20 cellular contexts compared by ENCODE assay signal in genomic region chr6:70707893-70708292, GRCh38. TPM values are rescaled to one million over a fixed set of nuclear protein-coding genes. Genes with fewer than 3 reads are reported as not detected.
A peak's percentile ranks its signal among the peaks of the same experiment; 100 is the strongest.
DNase-seq lines count a peak whose midpoint lies in the region; ATAC-seq, FAIRE-seq and TF ChIP-seq lines count a peak whose summit lies in the region.
"Had no signal": no experiment of that assay in that cellular context is flagged by ENCODE, and none has a peak within 500 bp of the region (broad histone marks: within the 10 kb centered on the region; RNA-seq: fewer than 3 reads in every experiment).

No MANE protein-coding gene starts in this region.

- TF ChIP-seq CTCF in CD8-positive, alpha-beta T cell (IDR thresholded peaks at IDR 0.05): no peak
- TF ChIP-seq CTCF in GM12878 (IDR thresholded peaks at IDR 0.05 in 2 of 3, conservative IDR thresholded peaks at IDR 0.05 in 1 of 3; ENCODE audit: control insufficient read depth in 2 of 3, extremely low read depth in 1 of 3, insufficient read depth in 1 of 3, low read depth in 3 of 3, low read length in 3 of 3) (no peak), mucosa of descending colon (IDR thresholded peaks at IDR 0.05) (no peak), Calu3 (IDR thresholded peaks at IDR 0.05; ENCODE audit: unreplicated experiment) (no peak)

- TF ChIP-seq EP300 in GM12878 (IDR thresholded peaks at IDR 0.05; ENCODE audit: borderline replicate concordance in 1 of 2, control insufficient read depth in 1 of 2, low read depth in 2 of 2, low read length in 2 of 2): no peak

- H2AFZ ChIP-seq in GM12878 (ENCODE audit: control insufficient read depth, low read depth, low read length): no peak overlapping the region

- H3K9ac ChIP-seq in GM12878 (ENCODE audit: control insufficient read depth, insufficient read depth, low read length): no peak overlapping the region
- H3K9ac ChIP-seq: KMS-11 had no signal

- H3K79me2 ChIP-seq in GM12878 (ENCODE audit: control insufficient read depth, insufficient read depth, low read length): no peaks in the 10 kb centered on the region; the same call in 1 of the 2 replicates

- 95% methylated on average over 2 of the region's 2 CpGs for WGBS in GM12878 (ENCODE audit: insufficient coverage, insufficient replicate concordance, low lambda C conversion rate, missing lambda C conversion rate)

- no peaks in the 10 kb centered on the region for H3K9me3 ChIP-seq in CD4-positive, CD25-positive, alpha-beta regulatory T cell (ENCODE audit: control insufficient read depth in 2 of 2, low read length in 2 of 2)
- no peaks in the 10 kb centered on the region for H3K9me3 ChIP-seq in CD8-positive, alpha-beta T cell (ENCODE audit: low read length)
- H3K9me3 ChIP-seq in GM12878 (replicated peaks; ENCODE audit: control insufficient read depth, insufficient read depth, low read length) (no peaks in the 10 kb centered on the region), mucosa of descending colon (no peaks in the 10 kb centered on the region)
- H3K9me3 ChIP-seq: A549, SJSA1 had no signal

- no peak for TF ChIP-seq RAD21 in GM12878 (IDR thresholded peaks at IDR 0.05; ENCODE audit: insufficient read depth, low read depth, low read length)

- ATAC-seq in CD4-positive, CD25-positive, alpha-beta regulatory T cell (ENCODE audit: low read depth in 2 of 2): no peak
- no peak for ATAC-seq in CD8-positive, alpha-beta T cell
- ATAC-seq in GM12878: peak; percentile 16
- ATAC-seq in mucosa of descending colon: peak; percentile 71
- ATAC-seq: A549, Right ventricle myocardium inferior had no signal

- no peak for DNase-seq in CD4-positive, CD25-positive, alpha-beta regulatory T cell
- DNase-seq in CD8-positive, alpha-beta T cell: no peak
- DNase-seq in GM12878 (ENCODE audit: low read depth, low spot score) (no peak), mucosa of descending colon (no peak), cerebellum (ENCODE audit: low spot score) (no peak), Calu3 (no peak)
- DNase-seq in effector CD8-positive, alpha-beta T cell (lab: John Stamatoyannopoulos, UW): no peak
- DNase-seq: DMS153, IMR-90, NCI-H1105, NCI-H1694, NCI-H2081 treated with DMSO at 0.1 percent for 48 hours, NCI-H2171 treated with DMSO at 0.1 percent for 48 hours, NCI-H446 had no signal

- H4K20me1 ChIP-seq in GM12878 (ENCODE audit: control insufficient read depth, insufficient read depth): no peaks in the 10 kb centered on the region

- no peaks in the 10 kb centered on the region for H3K27me3 Mint-ChIP-seq in CD4-positive, CD25-positive, alpha-beta regulatory T cell
- H3K27me3 Mint-ChIP-seq in CD8-positive, alpha-beta T cell (ENCODE audit: low read depth): no peaks in the 10 kb centered on the region
- no peaks in the 10 kb centered on the region for H3K27me3 Mint-ChIP-seq in Calu3 (ENCODE audit: unreplicated experiment)
- H3K27me3 Mint-ChIP-seq: B cell had no signal

- no peak overlapping the region for H3K4me2 ChIP-seq in GM12878 (ENCODE audit: control insufficient read depth, insufficient read depth)
- H3K4me2 ChIP-seq: A549, KMS-11 had no signal

- H3K27ac ChIP-seq in CD4-positive, CD25-positive, alpha-beta regulatory T cell (ENCODE audit: insufficient read depth, low read length, poor library complexity, severe bottlenecking): no peak overlapping the region
- H3K27ac ChIP-seq in CD8-positive, alpha-beta T cell (ENCODE audit: low read depth, low read length): no peak overlapping the region
- no peak overlapping the region for H3K27ac ChIP-seq in GM12878 (ENCODE audit: control insufficient read depth, insufficient read depth)
- H3K27ac ChIP-seq: A549, KMS-11, SJSA1 had no signal

- H3K36me3 ChIP-seq in CD4-positive, CD25-positive, alpha-beta regulatory T cell (ENCODE audit: control insufficient read depth, insufficient read depth, low read length): no peaks in the 10 kb centered on the region
- H3K36me3 ChIP-seq in CD8-positive, alpha-beta T cell (ENCODE audit: insufficient read depth, low read length): no peaks in the 10 kb centered on the region
- H3K36me3 ChIP-seq in GM12878 (ENCODE audit: control insufficient read depth in 2 of 2, insufficient read depth in 2 of 2, low read length in 1 of 2): no peaks in the 10 kb centered on the region
- no peaks in the 10 kb centered on the region for H3K36me3 ChIP-seq in mucosa of descending colon (ENCODE audit: low read depth)
- H3K36me3 ChIP-seq: SJSA1 had no signal

- peaks cover 7% of the 10 kb centered on the region for H3K4me1 ChIP-seq in CD4-positive, CD25-positive, alpha-beta regulatory T cell (ENCODE audit: control insufficient read depth, insufficient read depth, low read length, poor library complexity, severe bottlenecking)
- H3K4me1 ChIP-seq in CD8-positive, alpha-beta T cell (ENCODE audit: insufficient read depth, low read length): peaks cover 5% of the 10 kb centered on the region
- peaks cover 10% of the 10 kb centered on the region; the same call in 1 of the 2 replicates for H3K4me1 ChIP-seq in GM12878 (ENCODE audit: control insufficient read depth, insufficient read depth, low read length)
- H3K4me1 ChIP-seq in mucosa of descending colon (ENCODE audit: low read depth): peaks cover 14% of the 10 kb centered on the region
- H3K4me1 ChIP-seq: SJSA1 had no signal

- no peak for TF ChIP-seq POLR2A in GM12878 (IDR thresholded peaks at IDR 0.05; ENCODE audit: low read depth, low read length)

- FAIRE-seq in GM12878 (lab: Jason Lieb, UNC): no peak
- FAIRE-seq: A549 had no signal

- peaks cover 44 to 73% (median 53%) of the 10 kb centered on the region in 4 donors for H3K4me1 Mint-ChIP-seq in CD4-positive, CD25-positive, alpha-beta regulatory T cell
- peaks cover 40% of the 10 kb centered on the region for H3K4me1 Mint-ChIP-seq in CD8-positive, alpha-beta T cell (ENCODE audit: low read depth)
- peaks cover 31% of the 10 kb centered on the region for H3K4me1 Mint-ChIP-seq in Calu3 (ENCODE audit: low read depth, unreplicated experiment)

- H3K27ac Mint-ChIP-seq in CD4-positive, CD25-positive, alpha-beta regulatory T cell: peak overlapping the region; percentile 17 to 66 (median 57)
- H3K27ac Mint-ChIP-seq in CD8-positive, alpha-beta T cell: peak overlapping the region; percentile 6
- no peak overlapping the region for H3K27ac Mint-ChIP-seq in Calu3 (ENCODE audit: unreplicated experiment)
- H3K27ac Mint-ChIP-seq: B cell, CD14-positive monocyte had no signal

- POLR2A ChIA-PET in CD8-positive, alpha-beta T cell (lab: Charles Lee): interaction anchor here (1.1 to 1.2 kb wide), 3 partner anchors 17 to 248 kb away, joined by 3 read pairs; no protein-coding TSS in a partner anchor
- POLR2A ChIA-PET in GM12878 (lab: Charles Lee): interaction anchor here (1.1 to 1.7 kb wide), 4 partner anchors 10 to 178 kb away, joined by 3 to 4 read pairs (median 4); no protein-coding TSS in a partner anchor

- H3K36me3 Mint-ChIP-seq in CD4-positive, CD25-positive, alpha-beta regulatory T cell: peaks cover 5% of the 10 kb centered on the region
- H3K36me3 Mint-ChIP-seq in CD8-positive, alpha-beta T cell: no peaks in the 10 kb centered on the region
- no peaks in the 10 kb centered on the region for H3K36me3 Mint-ChIP-seq in Calu3 (ENCODE audit: insufficient read depth, unreplicated experiment)

- CTCF ChIA-PET in CD8-positive, alpha-beta T cell (lab: Charles Lee): interaction anchor here (1.3 to 8.5 kb wide), 5 partner anchors 9 to 249 kb away, joined by 4 to 127 read pairs (median 18); partner anchors contain the start of gene B3GAT2
- CTCF ChIA-PET in GM12878 (lab: Yijun Ruan, JAX) (interaction anchor here (1.0 to 7.1 kb wide), 26 partner anchors 8 to 399 kb away, joined by 3 to 225 read pairs (median 8); partner anchors contain the start of gene SMAP1), Calu3 (lab: Charles Lee) (interaction anchor here (1.8 to 2.0 kb wide), 2 partner anchors 176 to 248 kb away, joined by 8 to 9 read pairs; no protein-coding TSS in a partner anchor)

- in situ Hi-C loops in GM12878 (cut with MboI): loop anchor here (5.0 kb wide), 2 partner anchors 179 to 249 kb away; partner anchors contain the start of gene B3GAT2

- SMC1A ChIA-PET in GM12878 (lab: Charles Lee; ENCODE audit: uncharacterized antibody, unreplicated experiment): interaction anchor here (1.0 to 7.3 kb wide), 25 partner anchors 8 to 337 kb away, joined by 3 to 155 read pairs (median 5); partner anchors contain the start of gene B3GAT2

- no peaks in the 10 kb centered on the region for H3K9me3 Mint-ChIP-seq in CD4-positive, CD25-positive, alpha-beta regulatory T cell
- no peaks in the 10 kb centered on the region for H3K9me3 Mint-ChIP-seq in CD8-positive, alpha-beta T cell
- H3K9me3 Mint-ChIP-seq in Calu3 (ENCODE audit: low read depth, unreplicated experiment): no peaks in the 10 kb centered on the region
- H3K9me3 Mint-ChIP-seq: CD14-positive monocyte had no signal

- no peaks in the 10 kb centered on the region for H3K27me3 ChIP-seq in CD4-positive, CD25-positive, alpha-beta regulatory T cell (ENCODE audit: control insufficient read depth, insufficient read depth, low read length)
- H3K27me3 ChIP-seq in CD8-positive, alpha-beta T cell (ENCODE audit: insufficient read depth, low read length): no peaks in the 10 kb centered on the region
- no peaks in the 10 kb centered on the region for H3K27me3 ChIP-seq in GM12878 (replicated peaks in 1 of 2; ENCODE audit: control insufficient read depth in 2 of 2, insufficient read depth in 2 of 2, low read length in 1 of 2)
- H3K27me3 ChIP-seq: SJSA1 had no signal

- H3K4me3 Mint-ChIP-seq in CD4-positive, CD25-positive, alpha-beta regulatory T cell: peak overlapping the region in 1 of 4 donors; percentile 59
- H3K4me3 Mint-ChIP-seq in CD8-positive, alpha-beta T cell: no peak overlapping the region
- no peak overlapping the region for H3K4me3 Mint-ChIP-seq in Calu3 (ENCODE audit: low read depth, unreplicated experiment)
- H3K4me3 Mint-ChIP-seq: B cell, CD14-positive monocyte had no signal

- intact Hi-C loops in CD8-positive, alpha-beta T cell (cut with DNase I, micrococcal nuclease): loop anchor here (2.0 kb wide), 1 partner anchor 305 kb away; no protein-coding TSS in a partner anchor
- intact Hi-C loops in GM12878 (cut with micrococcal nuclease; ENCODE audit: unreplicated experiment): no loop called here
- intact Hi-C loops in mucosa of descending colon (cut with DNase I, micrococcal nuclease): loop anchor here (5.0 to 10.0 kb wide), 3 partner anchors 174 to 247 kb away; partner anchors contain the start of gene B3GAT2 (in 1 of the 2)
- intact Hi-C loops in Calu3 (cut with micrococcal nuclease; ENCODE audit: unreplicated experiment): loop anchor here (2.0 kb wide), 2 partner anchors 249 to 305 kb away; partner anchors contain the start of gene B3GAT2

- H3K4me3 ChIP-seq in CD4-positive, CD25-positive, alpha-beta regulatory T cell (ENCODE audit: low read depth, low read length): peak overlapping the region; percentile 42
- no peak overlapping the region for H3K4me3 ChIP-seq in CD8-positive, alpha-beta T cell (ENCODE audit: low read depth, low read length)
- H3K4me3 ChIP-seq in GM12878 (no peak overlapping the region), mucosa of descending colon (no peak overlapping the region)
- H3K4me3 ChIP-seq: A549, SJSA1 had no signal

- RAD21 ChIA-PET in GM12878 (lab: Charles Lee; ENCODE audit: unreplicated experiment): interaction anchor here (0.6 to 5.9 kb wide), 20 partner anchors 16 to 1040 kb away, joined by 3 to 101 read pairs (median 6); no protein-coding TSS in a partner anchor

- BruUV-seq in GM12878 (replicated peaks; lab: Mats Ljungman, UMichigan) (no TSS peak), Calu3 (replicated peaks; lab: Mats Ljungman, UMichigan) (no TSS peak)

RNA-seq across cellular contexts. Expression of gene SMAP1, which starts 40.2 kb away (rescaled TPM):
- total RNA-seq in CD4-positive, CD25-positive, alpha-beta regulatory T cell: 35.2 TPM
- 10 to 100 TPM; 17.5 to 28.5 (median 23.9) TPM for polyA plus RNA-seq in CD4-positive, CD25-positive, alpha-beta regulatory T cell
- total RNA-seq in CD8-positive, alpha-beta T cell: 10 to 100 TPM; 21.2 to 21.8 TPM
- total RNA-seq in GM12878 (2013; cell fraction: nucleolus; rRNA removed): 22.9 and 25.6 TPM in 2 replicates
- total RNA-seq in GM12878 (2014; rRNA removed) (18.6 and 19.5 TPM in 2 replicates), GM12878 (2014; rRNA removed; fragmentation: Illumina TruSeq; extraction: Trizol) (25.9 and 26.2 TPM in 2 replicates), GM12878 (2021) (23.2 and 24.6 TPM in 2 replicates), mucosa of descending colon (10 to 100 TPM; 34.3 to 48.8 (median 47.3) TPM), cerebellum (43.3 TPM), Calu3 (2022) (34.7 and 35.7 TPM in 2 replicates)
- polyA plus RNA-seq in GM12878 (2011; ENCODE audit: low read depth): 14.0 TPM
- polyA plus RNA-seq in GM12878 (2011; rRNA removed) (30.1 and 32.4 TPM in 2 replicates), GM12878 (2014; fragmentation: Illumina TruSeq; extraction: Trizol) (33.9 and 39.6 TPM in 2 replicates), GM12878 (2014; fragmentation: Nextera tagmentation; extraction: Ambion mirVana) (10 to 100 TPM; 13.7 to 15.1 TPM), GM12878 (2014; rRNA removed) (20.9 and 21.3 TPM in 2 replicates), GM12878 (2016; fragmentation: Nextera tagmentation; extraction: Ambion mirVana) (10 to 100 TPM; 26.0 to 26.8 TPM)
- polyA plus RNA-seq in GM12878 (2011; cell fraction: cytosol; rRNA removed): 23.0 and 24.5 TPM in 2 replicates
- 20.8 and 21.1 TPM in 2 replicates for polyA plus RNA-seq in GM12878 (2011; cell fraction: nucleus; rRNA removed)
- 18.1 and 23.7 TPM in 2 replicates for polyA plus RNA-seq in GM12878 (2012)
- polyA minus RNA-seq in GM12878 (2011; rRNA and poly(A)+ RNA removed): 32.8 and 35.4 TPM in 2 replicates
- 12.7 and 12.8 TPM in 2 replicates for polyA minus RNA-seq in GM12878 (2011; cell fraction: cytosol; rRNA and poly(A)+ RNA removed)
- polyA minus RNA-seq in GM12878 (2011; cell fraction: nucleus; rRNA and poly(A)+ RNA removed): 12.5 and 23.1 TPM in 2 replicates

Comparison
In these comparisons a context has a peak if more than half of its experiments do, and no peak if none do; other contexts are left out.
1. ATAC-seq: peak in GM12878 (single experiment) and mucosa of descending colon (single experiment); none in CD4-positive, CD25-positive, alpha-beta regulatory T cell (0 of 2) and CD8-positive, alpha-beta T cell (single experiment).